Comparison of ENCODE assay signal across 36 cellular contexts in genomic region chr11:113412675-113413074, GRCh38. TPM values are rescaled to one million over a fixed set of nuclear protein-coding genes. Genes with fewer than 3 reads are reported as not detected.
"Had no signal": no experiment of that assay in that cellular context is flagged by ENCODE, and none has a peak within 500 bp of the region (broad histone marks: within the 10 kb centered on the region; RNA-seq: fewer than 3 reads in every experiment).

No MANE protein-coding gene starts in this region.

- H3K27me3 ChIP-seq: MG63 had no signal

- H3K9ac ChIP-seq: KMS-11 had no signal

- H3K36me3 ChIP-seq: MG63 had no signal

- H3K4me2 ChIP-seq: KMS-11 had no signal

- H3K9me3 ChIP-seq: MG63 had no signal

- H3K4me3 ChIP-seq: MG63 had no signal

- DNase-seq: Karpas-422, Kasumi-1, KG1, MG63, MM.1S, MV-4-11, NCI-H1048, NCI-H1092, NCI-H1092 treated with DMSO at 0.1 percent for 48 hours, NCI-H1105, NCI-H1105 treated with DMSO at 0.1 percent for 48 hours, NCI-H1417, NCI-H1417 treated with DMSO at 0.1 percent for 48 hours, NCI-H1436, NCI-H1436 treated with DMSO at 0.1 percent for 48 hours, NCI-H146, NCI-H1694, NCI-H1694 treated with DMSO at 0.1 percent for 48 hours, NCI-H187, NCI-H187 treated with DMSO at 0.1 percent for 48 hours, NCI-H1930, NCI-H2029, NCI-H2029 treated with DMSO at 0.1 percent for 48 hours, NCI-H2081, NCI-H2081 treated with DMSO at 0.1 percent for 48 hours, NCI-H2107, NCI-H2171, NCI-H2171 treated with DMSO at 0.1 percent for 48 hours, NCI-H2227 treated with DMSO at 0.1 percent for 48 hours, NCI-H226, NCI-H345, NCI-H446, NCI-H446 treated with DMSO at 0.1 percent for 48 hours had no signal

- H3K27ac ChIP-seq: KMS-11 had no signal

RNA-seq across cellular contexts. Expression of gene ANKK1, which starts 25.1 kb away (rescaled TPM):
- total RNA-seq: LHCN-M2, M059J had no signal
